ENCODE assay signal across 1 cellular context in genomic region chr9:129784951-129785350, GRCh38. TPM values are rescaled to one million over a fixed set of nuclear protein-coding genes. Genes with fewer than 3 reads are reported as not detected.
"Had no signal": no experiment of that assay in that cellular context is flagged by ENCODE, and none has a peak within 500 bp of the region (broad histone marks: within the 10 kb centered on the region; RNA-seq: fewer than 3 reads in every experiment).

No MANE protein-coding gene starts in this region.

RNA-seq across cellular contexts. Expression of gene PTGES, which starts 32.1 kb away (rescaled TPM):
- total RNA-seq: endothelial cell of umbilical vein had no signal
- polyA plus RNA-seq: endothelial cell of umbilical vein had no signal
